8 cellular contexts compared by ENCODE assay signal in the genomic region with DNA sequence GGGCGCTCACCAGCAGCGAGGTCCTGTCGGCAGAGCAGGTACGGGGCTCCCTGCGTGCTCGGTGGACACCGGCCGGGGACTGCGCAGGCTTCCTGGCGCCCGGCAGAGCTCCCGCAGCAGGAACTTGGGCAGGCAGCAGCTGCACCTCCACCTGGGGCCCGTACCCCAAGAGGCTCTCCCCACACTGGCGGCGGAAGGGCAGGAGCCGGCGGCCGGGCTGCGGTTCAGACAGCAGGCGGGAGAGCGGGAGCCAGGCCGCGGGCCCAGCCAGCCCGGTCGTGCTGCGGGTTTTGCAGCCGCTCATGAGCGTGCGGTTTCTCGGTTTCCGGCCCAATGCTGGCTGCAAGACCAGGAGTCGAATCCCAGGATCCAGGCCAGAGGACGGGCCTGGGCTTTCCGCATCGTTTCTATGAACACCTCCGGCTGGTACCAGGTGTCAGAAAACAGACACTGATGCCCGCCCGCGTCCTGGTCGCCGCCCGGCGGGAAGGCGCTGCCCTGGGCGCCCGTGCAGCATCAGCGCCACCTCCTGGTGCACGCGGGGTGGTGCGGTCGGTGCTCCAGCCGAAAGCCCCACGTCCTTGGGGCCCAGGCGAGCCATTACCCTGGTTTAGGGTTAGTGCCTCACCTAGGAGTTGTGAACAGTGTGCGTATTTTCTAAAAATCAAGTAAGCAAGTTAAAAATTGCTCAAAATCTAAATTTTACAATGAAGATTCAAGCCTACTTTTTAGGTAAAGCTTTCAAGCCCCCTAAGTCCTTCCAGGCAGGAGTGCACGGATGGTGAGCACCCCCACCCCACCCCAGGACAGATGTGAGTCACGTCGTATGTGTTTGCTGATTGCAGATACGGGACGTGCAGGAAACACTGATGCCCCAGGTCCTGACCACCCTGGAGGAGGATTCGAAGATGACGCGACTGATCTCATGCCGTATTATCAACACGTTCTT. TPM values are rescaled to one million over a fixed set of nuclear protein-coding genes. Genes with fewer than 3 reads are reported as not detected.
DNase-seq lines count a peak whose midpoint lies in the region; ATAC-seq and TF ChIP-seq lines count a peak whose summit lies in the region.

No MANE protein-coding gene starts in this region.

- DNase-seq in NCI-H1417 (lab: John Stamatoyannopoulos, UW) (peak in 2 of 3 experiments; percentile 17 to 34), NCI-H1417 treated with DMSO at 0.1 percent for 48 hours (lab: John Stamatoyannopoulos, UW) (no peak), Peyer's patch (peak; percentile 32 to 82 (median 76)), left ventricle myocardium inferior (peak; percentile 58), smooth muscle cell (lab: John Stamatoyannopoulos, UW; ENCODE audit: unreplicated experiment) (peak; percentile 17)
- peak; percentile 7 to 62 (median 40) for DNase-seq in activated naive CD4-positive, alpha-beta T cell (lab: John Stamatoyannopoulos, UW)

- TF ChIP-seq CTCF in Peyer's patch (IDR thresholded peaks at IDR 0.05) (peak; percentile 63 to 97 (median 91)), left ventricle myocardium inferior (IDR thresholded peaks at IDR 0.05; ENCODE audit: borderline replicate concordance) (peak; percentile 94), smooth muscle cell (IDR thresholded peaks at IDR 0.05; ENCODE audit: borderline replicate concordance, insufficient read depth, poor library complexity, severe bottlenecking) (peak; percentile 98)

- no peak for TF ChIP-seq POLR2A in Peyer's patch (IDR thresholded peaks at IDR 0.05)

- H3K9ac ChIP-seq in smooth muscle cell (ENCODE audit: low read depth), result no peak overlapping the region

- H3K27ac ChIP-seq in Peyer's patch (no peak overlapping the region), left ventricle myocardium inferior (replicated peaks) (no peak overlapping the region), smooth muscle cell (ENCODE audit: low read depth) (no peak overlapping the region)

- no peaks in the 10 kb centered on the region for H4K20me1 ChIP-seq in smooth muscle cell (ENCODE audit: low read depth)

- H3K27me3 ChIP-seq in Peyer's patch (no peaks in the 10 kb centered on the region), left ventricle myocardium inferior (ENCODE audit: low read depth) (no peaks in the 10 kb centered on the region), smooth muscle cell (ENCODE audit: low read depth) (no peaks in the 10 kb centered on the region)

- no peaks in the 10 kb centered on the region for H3K79me2 ChIP-seq in smooth muscle cell (ENCODE audit: low read depth)

- H3K36me3 ChIP-seq in Peyer's patch, result peaks cover 0 to 58% (median 0%) of the 10 kb centered on the region in 3 donors
- H3K36me3 ChIP-seq in left ventricle myocardium inferior, result peaks cover 45% of the 10 kb centered on the region
- H3K36me3 ChIP-seq in smooth muscle cell (ENCODE audit: low read depth), result no peaks in the 10 kb centered on the region

- H3K4me1 ChIP-seq in Peyer's patch, result peaks cover 0 to 22% (median 3%) of the 10 kb centered on the region in 4 donors
- H3K4me1 ChIP-seq in left ventricle myocardium inferior, result peaks cover 36% of the 10 kb centered on the region
- H3K4me1 ChIP-seq in smooth muscle cell (ENCODE audit: low read depth), result no peaks in the 10 kb centered on the region

- no peaks in the 10 kb centered on the region for H3K9me3 ChIP-seq in Peyer's patch
- H3K9me3 ChIP-seq in left ventricle myocardium inferior (replicated peaks), result no peaks in the 10 kb centered on the region
- H3K9me3 ChIP-seq in smooth muscle cell (replicated peaks; ENCODE audit: low read depth), result no peaks in the 10 kb centered on the region

- no peak overlapping the region for H3K4me3 ChIP-seq in Peyer's patch
- H3K4me3 ChIP-seq in left ventricle myocardium inferior, result no peak overlapping the region
- no peak overlapping the region for H3K4me3 ChIP-seq in smooth muscle cell

- ATAC-seq in GM18520 (IDR thresholded peaks at IDR 0.05; ENCODE audit: unreplicated experiment), result no peak
- no peak for ATAC-seq in HG02571 (IDR thresholded peaks at IDR 0.05; ENCODE audit: unreplicated experiment)

- WGBS in smooth muscle cell (ENCODE audit: low lambda C conversion rate), result 67% methylated on average over 62 of the region's 65 CpGs

- intact Hi-C loops in left ventricle myocardium inferior (cut with micrococcal nuclease), result loop anchor here (5.0 kb wide), 1 partner anchor 442 kb away; no protein-coding TSS in a partner anchor

- H2AFZ ChIP-seq in smooth muscle cell (ENCODE audit: low read depth), result no peak overlapping the region

- H3F3A ChIP-seq in smooth muscle cell (ENCODE audit: low read depth), result peaks cover 4% of the 10 kb centered on the region

- H3K4me2 ChIP-seq in smooth muscle cell, result no peak overlapping the region

RNA-seq across cellular contexts. Expression of a gene that starts 47.4 kb away (rescaled TPM):
- total RNA-seq in Peyer's patch (10 to 100 TPM; 13.0 to 42.9 (median 17.0) TPM), left ventricle myocardium inferior (14.2 TPM), smooth muscle cell (5.3 and 6.7 TPM in 2 replicates)
- 9.6 and 10.1 TPM in 2 replicates for polyA plus RNA-seq in smooth muscle cell

RNA-seq across cellular contexts. Expression of a gene that starts 47.9 kb away (rescaled TPM):
- total RNA-seq in Peyer's patch, result 10 to 100 TPM; 26.8 to 75.8 (median 45.3) TPM
- total RNA-seq in left ventricle myocardium inferior, result 18.1 TPM
- total RNA-seq in smooth muscle cell, result 9.9 and 17.0 TPM in 2 replicates
- polyA plus RNA-seq in smooth muscle cell, result 13.4 and 13.9 TPM in 2 replicates

RNA-seq across cellular contexts. Expression of a gene that starts 57.8 kb away (rescaled TPM):
- total RNA-seq in Peyer's patch, result 100 to 1,000 TPM; 113 to 259 (median 192) TPM
- total RNA-seq in left ventricle myocardium inferior, result 183 TPM
- 55.4 and 90.3 TPM in 2 replicates for total RNA-seq in smooth muscle cell
- polyA plus RNA-seq in smooth muscle cell, result 50.7 and 70.6 TPM in 2 replicates
